Comparison of ENCODE assay signal across 17 cellular contexts in genomic region chr9:128909859-128910258, GRCh38. TPM values are rescaled to one million over a fixed set of nuclear protein-coding genes. Genes with fewer than 3 reads are reported as not detected.
DNase-seq lines count a peak whose midpoint lies in the region; ATAC-seq and TF ChIP-seq lines count a peak whose summit lies in the region.
"Had no signal": no experiment of that assay in that cellular context is flagged by ENCODE, and none has a peak within 500 bp of the region (broad histone marks: within the 10 kb centered on the region; RNA-seq: fewer than 3 reads in every experiment).

No MANE protein-coding gene starts in this region.

- no peak overlapping the region for H3K4me3 Mint-ChIP-seq in activated CD8-positive, alpha-beta memory T cell treated with anti-CD3 and anti-CD28 coated beads, Interleukin-2, amount 10 ng/mL, durations not matched to agents 7 days and 5 days
- no peak overlapping the region for H3K4me3 Mint-ChIP-seq in T-helper 17 cell
- H3K4me3 Mint-ChIP-seq: mesothelial cell of epicardium had no signal

- no peaks in the 10 kb centered on the region for H3K9me3 Mint-ChIP-seq in activated CD8-positive, alpha-beta memory T cell treated with anti-CD3 and anti-CD28 coated beads, Interleukin-2, amount 10 ng/mL, durations not matched to agents 7 days and 5 days (ENCODE audit: low read depth)
- H3K9me3 Mint-ChIP-seq: mesothelial cell of epicardium had no signal

- peak overlapping the region; percentile 76 for H3K27ac Mint-ChIP-seq in activated CD8-positive, alpha-beta memory T cell treated with anti-CD3 and anti-CD28 coated beads, Interleukin-2, amount 10 ng/mL, durations not matched to agents 7 days and 5 days
- peak overlapping the region; percentile 66 for H3K27ac Mint-ChIP-seq in T-helper 17 cell
- H3K27ac Mint-ChIP-seq: mesothelial cell of epicardium had no signal

- no peak for TF ChIP-seq POLR2A in gastroesophageal sphincter (IDR thresholded peaks at IDR 0.05)
- no peak for TF ChIP-seq POLR2A in prostate gland (IDR thresholded peaks at IDR 0.05)

- TF ChIP-seq CTCF in gastroesophageal sphincter (IDR thresholded peaks at IDR 0.05) (no peak), prostate gland (IDR thresholded peaks at IDR 0.05) (no peak)

- no peak for DNase-seq in activated CD8-positive, alpha-beta memory T cell treated with anti-CD3 and anti-CD28 coated beads, Interleukin-2, amount 10 ng/mL, durations not matched to agents 7 days and 5 days
- no peak for DNase-seq in activated CD8-positive, alpha-beta memory T cell treated with anti-CD3 and anti-CD28 coated beads, Interleukin-2, amount 50 U/mL, for 4 hours
- DNase-seq in T-helper 17 cell (no peak), substantia nigra (lab: John Stamatoyannopoulos, UW) (no peak), MG63 (no peak), prostate gland (ENCODE audit: low spot score) (no peak), COLO668 (lab: John Stamatoyannopoulos, UW; ENCODE audit: unreplicated experiment) (no peak)
- DNase-seq: activated CD4-positive, alpha-beta T cell treated with anti-CD3 and anti-CD28 coated beads, Interleukin-2, amount 50 U/mL, for 1 hour; activated effector memory CD4-positive, alpha-beta T cell treated with Interleukin-2 at 50 U/mL for 16 hours; effector CD4-positive, alpha-beta T cell; HCEC 1CT; NCI-H2227 treated with DMSO at 0.1 percent for 48 hours; NK-92 treated with Interleukin-12 subunit alpha and Interleukin-12 subunit beta, amount 100 ng/mL, for 24 hours; ovary had no signal

- intact Hi-C loops in prostate gland (cut with DNase I), result no loop called here

- ATAC-seq in activated CD8-positive, alpha-beta memory T cell treated with anti-CD3 and anti-CD28 coated beads, Interleukin-2, amount 10 ng/mL, durations not matched to agents 7 days and 5 days, result no peak
- ATAC-seq in T-helper 17 cell (no peak), gastroesophageal sphincter (no peak)

- H3K4me1 ChIP-seq in gastroesophageal sphincter, result peaks cover 0 to 63% (median 44%) of the 10 kb centered on the region in 3 donors
- peaks cover 24% of the 10 kb centered on the region for H3K4me1 ChIP-seq in prostate gland (replicated peaks)

- H3K27ac ChIP-seq in gastroesophageal sphincter (peak overlapping the region in 3 of 4 donors; percentile 66 to 84 (median 78)), substantia nigra (ENCODE audit: low read depth, low read length, poor library complexity, severe bottlenecking) (peak overlapping the region; percentile 9), prostate gland (peak overlapping the region in 1 of 2 donors; percentile 31)
- H3K27ac ChIP-seq: KMS-11, ovary had no signal

- no peak for TF ChIP-seq EP300 in gastroesophageal sphincter (IDR thresholded peaks at IDR 0.05)

- H3K36me3 Mint-ChIP-seq in activated CD8-positive, alpha-beta memory T cell treated with anti-CD3 and anti-CD28 coated beads, Interleukin-2, amount 10 ng/mL, durations not matched to agents 7 days and 5 days, result peaks cover 32% of the 10 kb centered on the region
- H3K36me3 Mint-ChIP-seq in T-helper 17 cell (ENCODE audit: low read depth), result peaks cover 10% of the 10 kb centered on the region

- CTCF ChIA-PET in activated CD8-positive, alpha-beta memory T cell treated with anti-CD3 and anti-CD28 coated beads, Interleukin-2, amount 10 ng/mL, durations not matched to agents 7 days and 5 days (lab: Charles Lee), result interaction anchor here (1.6 kb wide), 2 partner anchors 19 to 92 kb away, joined by 4 read pairs; partner anchors contain the start of gene ENDOG

- H3K27me3 Mint-ChIP-seq in activated CD8-positive, alpha-beta memory T cell treated with anti-CD3 and anti-CD28 coated beads, Interleukin-2, amount 10 ng/mL, durations not matched to agents 7 days and 5 days, result no peaks in the 10 kb centered on the region
- no peaks in the 10 kb centered on the region for H3K27me3 Mint-ChIP-seq in T-helper 17 cell

- H3K27me3 ChIP-seq in gastroesophageal sphincter (no peaks in the 10 kb centered on the region), MG63 (no peaks in the 10 kb centered on the region), prostate gland (replicated peaks; ENCODE audit: insufficient read depth) (no peaks in the 10 kb centered on the region)
- H3K27me3 ChIP-seq: ovary had no signal

- peaks cover 37% of the 10 kb centered on the region for H3K4me1 Mint-ChIP-seq in activated CD8-positive, alpha-beta memory T cell treated with anti-CD3 and anti-CD28 coated beads, Interleukin-2, amount 10 ng/mL, durations not matched to agents 7 days and 5 days
- H3K4me1 Mint-ChIP-seq in T-helper 17 cell, result peaks cover 28% of the 10 kb centered on the region

- WGBS in gastroesophageal sphincter (ENCODE audit: low coverage in 1 of 2), 2 donors, result no CpG with 5 or more reads among the region's 4 CpGs
- 79% methylated on average over 2 of the region's 4 CpGs for WGBS in prostate gland

- H3K9me3 ChIP-seq in T-helper 17 cell (ENCODE audit: control insufficient read depth, low read length, poor library complexity, severe bottlenecking), result no peaks in the 10 kb centered on the region
- H3K9me3 ChIP-seq in gastroesophageal sphincter, result no peaks in the 10 kb centered on the region
- no peaks in the 10 kb centered on the region for H3K9me3 ChIP-seq in MG63
- no peaks in the 10 kb centered on the region for H3K9me3 ChIP-seq in prostate gland
- H3K9me3 ChIP-seq: ovary had no signal

- H3K36me3 ChIP-seq in gastroesophageal sphincter, result peaks cover 0 to 52% of the 10 kb centered on the region in 2 donors
- peaks cover 32% of the 10 kb centered on the region for H3K36me3 ChIP-seq in MG63
- H3K36me3 ChIP-seq in prostate gland, result peaks cover 15 to 20% of the 10 kb centered on the region in 2 donors
- H3K36me3 ChIP-seq: ovary had no signal

- H3K4me3 ChIP-seq in gastroesophageal sphincter (no peak overlapping the region), MG63 (no peak overlapping the region), prostate gland (no peak overlapping the region)
- H3K4me3 ChIP-seq: ovary had no signal

RNA-seq across cellular contexts. Expression of gene PHYHD1, which starts 10.9 kb away (rescaled TPM):
- total RNA-seq in activated CD8-positive, alpha-beta memory T cell treated with anti-CD3 and anti-CD28 coated beads, Interleukin-2, amount 10 ng/mL, durations not matched to agents 7 days and 5 days, result under 1 TPM; 0.47 to 0.63 TPM
- under 1 TPM in 1 of 2 donors, not detected in 1; 0.45 TPM for total RNA-seq in T-helper 17 cell
- 10 to 100 TPM in 3 of 4 donors, 1 to 10 TPM in 1; 9.6 to 27.1 (median 25.4) TPM for total RNA-seq in gastroesophageal sphincter
- total RNA-seq in MG63 (2014; rRNA removed; shearing (Covaris generic); ENCODE audit: low replicate concordance), result not detected in 2 replicates
- 10 to 100 TPM; 36.4 to 50.9 TPM for total RNA-seq in prostate gland

RNA-seq across cellular contexts. Expression of gene LRRC8A, which starts 27.9 kb away (rescaled TPM):
- total RNA-seq in activated CD8-positive, alpha-beta memory T cell treated with anti-CD3 and anti-CD28 coated beads, Interleukin-2, amount 10 ng/mL, durations not matched to agents 7 days and 5 days, result 10 to 100 TPM; 25.6 to 26.7 TPM
- 10 to 100 TPM; 28.9 to 30.3 TPM for total RNA-seq in T-helper 17 cell
- 10 to 100 TPM; 38.1 to 95.1 (median 49.9) TPM for total RNA-seq in gastroesophageal sphincter
- total RNA-seq in MG63 (2014; rRNA removed; shearing (Covaris generic); ENCODE audit: low replicate concordance), result 13.8 and 19.1 TPM in 2 replicates
- 10 to 100 TPM; 78.2 to 78.8 TPM for total RNA-seq in prostate gland

RNA-seq across cellular contexts. Expression of gene KYAT1, which starts 28.1 kb away (rescaled TPM):
- total RNA-seq in activated CD8-positive, alpha-beta memory T cell treated with anti-CD3 and anti-CD28 coated beads, Interleukin-2, amount 10 ng/mL, durations not matched to agents 7 days and 5 days, result 10 to 100 TPM; 12.7 to 20.6 TPM
- total RNA-seq in T-helper 17 cell, result 1 to 10 TPM; 4.8 to 5.7 TPM
- 1 to 10 TPM; 3.4 to 7.9 (median 4.8) TPM for total RNA-seq in gastroesophageal sphincter
- total RNA-seq in MG63 (2014; rRNA removed; shearing (Covaris generic); ENCODE audit: low replicate concordance), result 9.6 and 17.8 TPM in 2 replicates
- total RNA-seq in prostate gland, result 10 to 100 TPM; 13.1 to 24.1 TPM

RNA-seq across cellular contexts. Expression of gene DOLK, which starts 37.5 kb away (rescaled TPM):
- 10 to 100 TPM in 1 of 2 experiments, 1 to 10 TPM in 1; 7.7 to 11.1 TPM for total RNA-seq in activated CD8-positive, alpha-beta memory T cell treated with anti-CD3 and anti-CD28 coated beads, Interleukin-2, amount 10 ng/mL, durations not matched to agents 7 days and 5 days
- total RNA-seq in T-helper 17 cell (1 to 10 TPM; 5.1 to 7.4 TPM), gastroesophageal sphincter (10 to 100 TPM in 3 of 4 donors, 1 to 10 TPM in 1; 9.8 to 17.1 (median 13.0) TPM), prostate gland (10 to 100 TPM; 26.6 to 27.3 TPM)
- 16.9 and 29.7 TPM in 2 replicates for total RNA-seq in MG63 (2014; rRNA removed; shearing (Covaris generic); ENCODE audit: low replicate concordance)

RNA-seq across cellular contexts. Expression of gene NUP188, which starts 37.6 kb away (rescaled TPM):
- 100 to 1,000 TPM in 1 of 2 experiments, 10 to 100 TPM in 1; 88.0 to 108 TPM for total RNA-seq in activated CD8-positive, alpha-beta memory T cell treated with anti-CD3 and anti-CD28 coated beads, Interleukin-2, amount 10 ng/mL, durations not matched to agents 7 days and 5 days
- total RNA-seq in T-helper 17 cell (10 to 100 TPM; 62.2 to 75.1 TPM), gastroesophageal sphincter (10 to 100 TPM; 18.6 to 32.7 (median 29.1) TPM), prostate gland (10 to 100 TPM; 34.6 to 88.6 TPM)
- 14.5 and 22.4 TPM in 2 replicates for total RNA-seq in MG63 (2014; rRNA removed; shearing (Covaris generic); ENCODE audit: low replicate concordance)

Comparison
In these comparisons a context has a peak if more than half of its experiments do, and no peak if none do; other contexts are left out.
1. RNA of gene PHYHD1, which starts 10.9 kb away (total RNA-seq): 36.4 to 50.9 TPM in prostate gland and 9.6 to 27.1 TPM in gastroesophageal sphincter; 0.47 to 0.63 TPM in activated CD8-positive, alpha-beta memory T cell treated with anti-CD3 and anti-CD28 coated beads, Interleukin-2, amount 10 ng/mL, durations not matched to agents 7 days and 5 days, 0.45 TPM in T-helper 17 cell and not detected in MG63; every median in the first group is over 4 times any median in the second.